Comparison of ENCODE assay signal across 10 cellular contexts in genomic region chr4:106365613-106366012, GRCh38. TPM values are rescaled to one million over a fixed set of nuclear protein-coding genes. Genes with fewer than 3 reads are reported as not detected.
DNase-seq lines count a peak whose midpoint lies in the region; ATAC-seq and TF ChIP-seq lines count a peak whose summit lies in the region.
"Had no signal": no experiment of that assay in that cellular context is flagged by ENCODE, and none has a peak within 500 bp of the region (broad histone marks: within the 10 kb centered on the region; RNA-seq: fewer than 3 reads in every experiment).

No MANE protein-coding gene starts in this region.

- CTCF ChIA-PET in A673 (lab: Charles Lee), result no interaction called here

- H3K36me3 ChIP-seq in A673 (ENCODE audit: insufficient read depth, low read length, poor library complexity, severe bottlenecking) (no peaks in the 10 kb centered on the region), body of pancreas (replicated peaks in 1 of 2; ENCODE audit: insufficient read depth in 1 of 2, low read depth in 2 of 2) (no peaks in the 10 kb centered on the region)

- H3K27me3 ChIP-seq in A673 (replicated peaks; ENCODE audit: insufficient read depth, low read depth, low read length, poor library complexity), result no peaks in the 10 kb centered on the region
- no peaks in the 10 kb centered on the region for H3K27me3 ChIP-seq in body of pancreas

- peak; percentile 33 for ATAC-seq in body of pancreas
- no peak for ATAC-seq in GM19455 (IDR thresholded peaks at IDR 0.05; ENCODE audit: unreplicated experiment)
- no peak for ATAC-seq in GM21360 (IDR thresholded peaks at IDR 0.05; ENCODE audit: unreplicated experiment)
- ATAC-seq in HG03520 (IDR thresholded peaks at IDR 0.05; ENCODE audit: unreplicated experiment), result no peak
- ATAC-seq: T-cell had no signal

- WGBS in body of pancreas, 2 donors, result 41 to 52% methylated on average over 1 of the region's 1 CpG

- TF ChIP-seq CTCF in A673 (conservative IDR thresholded peaks at IDR 0.05; ENCODE audit: low read depth, low read length), result no peak
- TF ChIP-seq CTCF in body of pancreas (IDR thresholded peaks at IDR 0.05), result no peak

- DNase-seq in A673 (ENCODE audit: low spot score) (peak; percentile 56), LHCN-M2 (ENCODE audit: low read depth) (peak; percentile 89), body of pancreas (no peak), kidney tubule cell (ENCODE audit: low spot score) (peak; percentile 90), NCI-H510A (lab: John Stamatoyannopoulos, UW) (no peak)
- DNase-seq: CD4-positive, alpha-beta memory T cell; T-cell had no signal

- POLR2A ChIA-PET in A673 (lab: Charles Lee; ENCODE audit: low non-redundant PET), result interaction anchor here (0.6 kb wide), 1 partner anchor 21 kb away, joined by 5 read pairs; no protein-coding TSS in a partner anchor

- TF ChIP-seq POLR2A in body of pancreas (IDR thresholded peaks at IDR 0.05), result no peak

- H3K4me3 ChIP-seq in A673 (ENCODE audit: low read depth, low read length, poor library complexity, severe bottlenecking), result no peak overlapping the region
- no peak overlapping the region for H3K4me3 ChIP-seq in body of pancreas

- no TSS peak for BruUV-seq in A673 (replicated peaks; lab: Mats Ljungman, UMichigan)

- H3K9me3 ChIP-seq in A673 (ENCODE audit: low read depth, low read length, poor library complexity, severe bottlenecking) (no peaks in the 10 kb centered on the region), body of pancreas (no peaks in the 10 kb centered on the region)

- intact Hi-C loops in A673 (cut with micrococcal nuclease; ENCODE audit: unreplicated experiment) (loop anchor here (5.0 to 10.0 kb wide), 2 partner anchors 98 to 299 kb away; no protein-coding TSS in a partner anchor), body of pancreas (cut with DNase I) (no loop called here)

- H3K27ac ChIP-seq in A673 (ENCODE audit: low read depth, low read length, poor library complexity, severe bottlenecking) (no peak overlapping the region), body of pancreas (no peak overlapping the region)

- H3K4me1 ChIP-seq in A673 (ENCODE audit: insufficient read depth, low read length, poor library complexity, severe bottlenecking) (peaks cover 10% of the 10 kb centered on the region), body of pancreas (no peaks in the 10 kb centered on the region)

RNA-seq across cellular contexts. Expression of gene GIMD1, which starts 3.0 kb away (rescaled TPM):
- total RNA-seq in A673 (2021), result not detected in 2 replicates
- total RNA-seq in LHCN-M2 (2014; rRNA removed), result not detected in 2 replicates
- 0.04 TPM for polyA plus RNA-seq in LHCN-M2 (2012)
- total RNA-seq in body of pancreas, result not detected
- total RNA-seq: CD4-positive, alpha-beta memory T cell; T-cell had no signal
- polyA plus RNA-seq: CD4-positive, alpha-beta memory T cell had no signal

RNA-seq across cellular contexts. Expression of gene AIMP1, which starts 49.3 kb away (rescaled TPM):
- 71.1 and 74.8 TPM in 2 replicates for total RNA-seq in A673 (2021)
- 31.0 and 32.0 TPM in 2 replicates for total RNA-seq in LHCN-M2 (2014; rRNA removed)
- 33.3 TPM for polyA plus RNA-seq in LHCN-M2 (2012)
- 10 to 100 TPM; 13.7 to 14.5 TPM for total RNA-seq in body of pancreas

RNA-seq across cellular contexts. Expression of gene TBCK, which starts 49.6 kb away (rescaled TPM):
- total RNA-seq in A673 (2021) (25.5 and 28.7 TPM in 2 replicates), LHCN-M2 (2014; rRNA removed) (30.1 and 35.6 TPM in 2 replicates), body of pancreas (10 to 100 TPM; 24.7 to 28.5 TPM)
- 15.2 TPM for polyA plus RNA-seq in LHCN-M2 (2012)

Comparison
In these comparisons a context has a peak if more than half of its experiments do, and no peak if none do; other contexts are left out.
1. DNase-seq: peak in A673 (single experiment), LHCN-M2 (single experiment) and kidney tubule cell (single experiment); none in body of pancreas (0 of 4) and NCI-H510A (single experiment).